8 cellular contexts compared by ENCODE assay signal in the genomic region with DNA sequence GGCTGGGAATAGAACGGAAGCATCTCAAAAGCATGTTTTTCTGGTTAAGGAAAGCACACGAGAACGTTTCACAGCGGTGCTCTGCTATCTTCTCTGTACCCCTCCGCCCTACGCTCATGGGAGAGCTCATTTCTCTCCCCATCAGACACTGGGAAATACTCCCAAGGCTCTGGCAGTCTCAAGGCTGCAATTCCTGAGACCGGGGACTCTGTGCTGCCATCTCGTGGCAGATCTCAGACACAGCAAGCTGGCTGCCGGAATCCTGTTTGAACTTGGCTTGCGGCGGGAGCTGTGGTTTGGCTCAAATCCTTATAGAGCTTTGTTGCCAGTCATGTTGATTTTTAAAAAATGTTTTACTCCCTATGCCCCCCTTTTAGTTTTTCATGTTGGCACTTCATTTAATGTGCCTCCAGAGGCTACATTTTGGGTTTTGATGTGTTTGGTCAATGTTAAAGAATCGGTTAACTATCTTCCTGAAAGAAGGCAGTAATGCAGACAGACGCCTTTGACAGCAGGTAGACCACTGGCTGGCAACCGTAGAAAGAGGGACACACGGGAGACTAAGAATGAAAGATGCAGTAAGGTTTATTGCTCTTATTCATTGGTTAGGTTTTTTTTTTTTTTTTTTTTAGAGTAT. TPM values are rescaled to one million over a fixed set of nuclear protein-coding genes. Genes with fewer than 3 reads are reported as not detected.
A peak's percentile ranks its signal among the peaks of the same experiment; 100 is the strongest.
DNase-seq lines count a peak whose midpoint lies in the region; ATAC-seq, FAIRE-seq and TF ChIP-seq lines count a peak whose summit lies in the region.

No MANE protein-coding gene starts in this region.

- FAIRE-seq in H1 (lab: Jason Lieb, UNC), result peak; percentile 97

- ATAC-seq in GM19023 (IDR thresholded peaks at IDR 0.05; ENCODE audit: unreplicated experiment) (peak; percentile 71), HG03439 (IDR thresholded peaks at IDR 0.05; ENCODE audit: unreplicated experiment) (peak; percentile 63)

- no peaks in the 10 kb centered on the region for H3K9me3 ChIP-seq in H1 (ENCODE audit: insufficient read depth in 2 of 2, low read depth in 1 of 2, low read length in 1 of 2)

- H3K4me3 Mint-ChIP-seq in activated CD4-positive, alpha-beta memory T cell treated with anti-CD3 and anti-CD28 coated beads, Interleukin-2, amount 10 ng/mL, durations not matched to agents 7 days and 5 days, result no peak overlapping the region

- H3K36me3 ChIP-seq in H1 (ENCODE audit: control insufficient read depth in 2 of 4, insufficient read depth in 4 of 4, low read length in 3 of 4) (no peaks in the 10 kb centered on the region), mesendoderm (ENCODE audit: control insufficient read depth, insufficient read depth, low read length) (no peaks in the 10 kb centered on the region)

- H2BK12ac ChIP-seq in H1 (ENCODE audit: low read depth, low read length), result no peak overlapping the region

- H3K4me1 Mint-ChIP-seq in activated CD4-positive, alpha-beta memory T cell treated with anti-CD3 and anti-CD28 coated beads, Interleukin-2, amount 10 ng/mL, durations not matched to agents 7 days and 5 days, result no peaks in the 10 kb centered on the region

- TF ChIP-seq CTCF in H1 (IDR thresholded peaks at IDR 0.05; ENCODE audit: control extremely low read depth in 1 of 3, insufficient read depth in 1 of 3, low read depth in 1 of 3, low read length in 3 of 3), result peak; percentile 90 to 97 (median 92)

- no peak for TF ChIP-seq EP300 in H1 (IDR thresholded peaks at IDR 0.05; ENCODE audit: borderline replicate concordance in 1 of 2, low read depth in 2 of 2, low read length in 2 of 2)

- H2BK120ac ChIP-seq in H1 (replicated peaks; ENCODE audit: low read depth, low read length), result no peak overlapping the region
- no peak overlapping the region for H2BK120ac ChIP-seq in mesendoderm (ENCODE audit: low read depth, low read length)

- H3K56ac ChIP-seq in H1 (replicated peaks; ENCODE audit: insufficient read length, low read depth, low read length) (no peak overlapping the region), mesendoderm (ENCODE audit: low read length) (peak overlapping the region; percentile 54)

- H3K4ac ChIP-seq in H1 (replicated peaks; ENCODE audit: insufficient read length, low read depth, low read length), result no peak overlapping the region
- no peak overlapping the region for H3K4ac ChIP-seq in mesendoderm (ENCODE audit: low read depth, low read length)

- peak; percentile 4 to 19 for DNase-seq in AML-193 (lab: John Stamatoyannopoulos, UW)
- peak; percentile 49 for DNase-seq in NCI-H526 treated with DMSO at 0.1 percent for 48 hours (lab: John Stamatoyannopoulos, UW)
- DNase-seq in activated CD4-positive, alpha-beta memory T cell treated with anti-CD3 and anti-CD28 coated beads, Interleukin-2, amount 10 ng/mL, durations not matched to agents 7 days and 5 days, result peak; percentile 62
- DNase-seq in H1 (ENCODE audit: low read depth in 1 of 2, low spot score in 2 of 2), result peak; percentile 75 to 91
- peak; percentile 93 for DNase-seq in mesendoderm
- DNase-seq in stimulated activated CD8-positive, alpha-beta memory T cell treated with anti-CD3 and anti-CD28 coated beads, Interleukin-15, amount 100 ng/mL, for 1 hour (ENCODE audit: low read depth), result peak; percentile 24

- no peak overlapping the region for H2AFZ ChIP-seq in H1 (ENCODE audit: low read length)

- no peak overlapping the region for H2AK5ac ChIP-seq in H1 (ENCODE audit: low read depth, low read length)
- no peak overlapping the region for H2AK5ac ChIP-seq in mesendoderm (ENCODE audit: low read length)

- peaks cover 0 to 5% (median 0%) of the 10 kb centered on the region in 4 experiments; a peak in 2 of 7 replicates for H3K4me1 ChIP-seq in H1 (replicated peaks in 1 of 4; ENCODE audit: control insufficient read depth in 3 of 4, insufficient read depth in 4 of 4, low read length in 3 of 4)
- peaks cover 12% of the 10 kb centered on the region for H3K4me1 ChIP-seq in mesendoderm (ENCODE audit: control insufficient read depth, low read depth, low read length)

- H3K4me3 ChIP-seq in H1 (ENCODE audit: extremely low read depth in 1 of 4, insufficient read depth in 2 of 4, low read depth in 3 of 4, low read length in 4 of 4) (no peak overlapping the region), mesendoderm (ENCODE audit: low read length) (no peak overlapping the region)

- H3K4me2 ChIP-seq in H1 (ENCODE audit: insufficient read depth in 1 of 2, low read depth in 2 of 2, low read length in 2 of 2) (no peak overlapping the region), mesendoderm (ENCODE audit: low read length) (no peak overlapping the region)

- H4K5ac ChIP-seq in H1 (ENCODE audit: insufficient read length, low read depth, low read length) (no peak overlapping the region), mesendoderm (ENCODE audit: low read length) (no peak overlapping the region)

- no peaks in the 10 kb centered on the region; the same call in 1 of the 2 replicates for H3K23me2 ChIP-seq in H1 (ENCODE audit: low read depth, low read length)

- H3K79me2 ChIP-seq in H1 (ENCODE audit: control insufficient read depth in 1 of 2, insufficient read depth in 2 of 2, low read length in 2 of 2) (no peaks in the 10 kb centered on the region), mesendoderm (ENCODE audit: control insufficient read depth, insufficient read depth, low read length) (no peaks in the 10 kb centered on the region)

- H4K8ac ChIP-seq in H1 (ENCODE audit: extremely low read depth, insufficient read depth, low read length) (no peak overlapping the region), mesendoderm (ENCODE audit: low read depth, low read length) (no peak overlapping the region)

- no peak for TF ChIP-seq POLR2A in H1 (IDR thresholded peaks at IDR 0.05; ENCODE audit: control extremely low read depth in 1 of 2, low read depth in 2 of 2, low read length in 2 of 2)

- H3K27ac Mint-ChIP-seq in activated CD4-positive, alpha-beta memory T cell treated with anti-CD3 and anti-CD28 coated beads, Interleukin-2, amount 10 ng/mL, durations not matched to agents 7 days and 5 days, result no peak overlapping the region

- H3K27me3 Mint-ChIP-seq in activated CD4-positive, alpha-beta memory T cell treated with anti-CD3 and anti-CD28 coated beads, Interleukin-2, amount 10 ng/mL, durations not matched to agents 7 days and 5 days, result peaks cover 3% of the 10 kb centered on the region

- H3K79me1 ChIP-seq in H1 (ENCODE audit: low read depth, low read length) (no peaks in the 10 kb centered on the region), mesendoderm (ENCODE audit: low read length) (peaks cover 2% of the 10 kb centered on the region)

- H4K91ac ChIP-seq in H1 (replicated peaks; ENCODE audit: insufficient read length, low read length), result no peak overlapping the region

- peak; percentile 87 to 91 for TF ChIP-seq RAD21 in H1 (IDR thresholded peaks at IDR 0.05 in 1 of 2, conservative IDR thresholded peaks at IDR 0.05 in 1 of 2; ENCODE audit: low read depth in 2 of 2, low read length in 2 of 2)

- H3K9ac ChIP-seq in H1 (replicated peaks in 1 of 4; ENCODE audit: extremely low read depth in 1 of 4, low read depth in 3 of 4, low read length in 3 of 4) (no peak overlapping the region), mesendoderm (ENCODE audit: low read length) (peak overlapping the region; percentile 19)

- H4K20me1 ChIP-seq in H1 (replicated peaks in 1 of 2; ENCODE audit: control insufficient read depth in 1 of 2, insufficient read depth in 2 of 2, low read length in 2 of 2), result no peaks in the 10 kb centered on the region

- no peak overlapping the region for H3K14ac ChIP-seq in H1 (ENCODE audit: insufficient read length)

- no peak overlapping the region for H3K27ac ChIP-seq in H1 (ENCODE audit: low read depth, low read length)
- H3K27ac ChIP-seq in mesendoderm (ENCODE audit: low read depth, low read length), result no peak overlapping the region

- 37% methylated on average over 15 of the region's 15 CpGs; no CpG with 5 or more reads in 1 of the 2 experiments for WGBS in H1 (ENCODE audit: extremely low coverage in 1 of 2, insufficient coverage in 1 of 2, insufficient read length in 1 of 2, insufficient replicate concordance in 2 of 2, low coverage in 1 of 2, low lambda C conversion rate in 2 of 2, missing lambda C conversion rate in 1 of 2), 2 experiments
- WGBS in mesendoderm (ENCODE audit: extremely low coverage, insufficient coverage, low lambda C conversion rate), result no CpG with 5 or more reads among the region's 15 CpGs

- no peaks in the 10 kb centered on the region for H3K9me3 Mint-ChIP-seq in activated CD4-positive, alpha-beta memory T cell treated with anti-CD3 and anti-CD28 coated beads, Interleukin-2, amount 10 ng/mL, durations not matched to agents 7 days and 5 days

- H3K27me3 ChIP-seq in H1 (replicated peaks in 1 of 4; ENCODE audit: control insufficient read depth in 3 of 4, extremely low read depth in 1 of 4, insufficient read depth in 3 of 4, low read length in 3 of 4), result no peaks in the 10 kb centered on the region
- H3K27me3 ChIP-seq in mesendoderm (ENCODE audit: insufficient read depth, low read length, poor library complexity), result no peaks in the 10 kb centered on the region

- POLR2A ChIA-PET in activated CD4-positive, alpha-beta memory T cell treated with anti-CD3 and anti-CD28 coated beads, Interleukin-2, amount 10 ng/mL, durations not matched to agents 7 days and 5 days (lab: Charles Lee), result no interaction called here
- POLR2A ChIA-PET in H1 (lab: Charles Lee; ENCODE audit: partially characterized antibody), result interaction anchor here (0.6 kb wide), 1 partner anchor 31 kb away, joined by 3 read pairs; no protein-coding TSS in a partner anchor

- no peaks in the 10 kb centered on the region for H3K36me3 Mint-ChIP-seq in activated CD4-positive, alpha-beta memory T cell treated with anti-CD3 and anti-CD28 coated beads, Interleukin-2, amount 10 ng/mL, durations not matched to agents 7 days and 5 days (ENCODE audit: low read depth)

- H2BK5ac ChIP-seq in H1 (ENCODE audit: low read depth, low read length) (no peak overlapping the region), mesendoderm (ENCODE audit: low read length) (no peak overlapping the region)

- H3K23ac ChIP-seq in H1 (ENCODE audit: insufficient read length), result no peak overlapping the region
- H3K23ac ChIP-seq in mesendoderm (ENCODE audit: low read length), result no peak overlapping the region

- H3K18ac ChIP-seq in H1 (ENCODE audit: extremely low read depth, low read length), result no peak overlapping the region
- H3K18ac ChIP-seq in mesendoderm (ENCODE audit: low read length), result no peak overlapping the region

- no peak overlapping the region for H2BK20ac ChIP-seq in H1 (ENCODE audit: low read length)

- H2BK15ac ChIP-seq in H1 (ENCODE audit: low read length), result no peak overlapping the region
- H2BK15ac ChIP-seq in mesendoderm (replicated peaks; ENCODE audit: low read depth), result no peak overlapping the region

- CTCF ChIA-PET in activated CD4-positive, alpha-beta memory T cell treated with anti-CD3 and anti-CD28 coated beads, Interleukin-2, amount 10 ng/mL, durations not matched to agents 7 days and 5 days (lab: Charles Lee), result interaction anchor here (0.6 to 2.0 kb wide), 25 partner anchors 11 to 849 kb away, joined by 3 to 12 read pairs (median 4); no protein-coding TSS in a partner anchor
- CTCF ChIA-PET in H1 (lab: Charles Lee; ENCODE audit: partially characterized antibody), result interaction anchor here (0.6 to 5.6 kb wide), 60 partner anchors 9 to 1703 kb away, joined by 3 to 45 read pairs (median 4); no protein-coding TSS in a partner anchor

RNA-seq across cellular contexts. Expression of a gene that starts 27.6 kb away (rescaled TPM):
- total RNA-seq in activated CD4-positive, alpha-beta memory T cell treated with anti-CD3 and anti-CD28 coated beads, Interleukin-2, amount 10 ng/mL, durations not matched to agents 7 days and 5 days, result not detected
- total RNA-seq in H1 (2021; fragmentation: NEBNext Ultra II Directional; extraction: Animal tissue kit (Norgen Biotek cat#: 25700)), result 0.69 and 0.88 TPM in 2 replicates
- 0.33 and 0.61 TPM in 2 replicates for polyA plus RNA-seq in H1 (2011; rRNA removed)
- 0.52 TPM for polyA plus RNA-seq in H1 (2011; cell fraction: cytosol; rRNA removed)
- polyA plus RNA-seq in H1 (2011; cell fraction: nucleus; rRNA removed), result 1.8 TPM
- 0.57 to 1.5 TPM (median 0.66 TPM) in 4 replicates for polyA plus RNA-seq in H1 (2012, experiment 1 of 2)
- polyA plus RNA-seq in H1 (2012, experiment 2 of 2), result 0.05 TPM
- polyA plus RNA-seq in H1 (2013, experiment 1 of 2), result 0.36 TPM
- polyA plus RNA-seq in H1 (2013, experiment 2 of 2), result 0.52 TPM
- polyA minus RNA-seq in H1 (2011; rRNA and poly(A)+ RNA removed), result 1.5 and 2.0 TPM in 2 replicates
- 0.88 TPM for polyA minus RNA-seq in H1 (2011; cell fraction: cytosol; rRNA and poly(A)+ RNA removed)
- 2.8 TPM for polyA minus RNA-seq in H1 (2011; cell fraction: nucleus; rRNA and poly(A)+ RNA removed)
- polyA plus RNA-seq in mesendoderm (2013, experiment 1 of 2), result 0.52 TPM
- 0.64 TPM for polyA plus RNA-seq in mesendoderm (2013, experiment 2 of 2)

Comparison
In these comparisons a context has a peak if more than half of its experiments do, and no peak if none do; other contexts are left out.
1. DNase-seq: peak in every context shown above with its lines; median percentile 93 in mesendoderm; 83 in H1; 62 in activated CD4-positive, alpha-beta memory T cell treated with anti-CD3 and anti-CD28 coated beads, Interleukin-2, amount 10 ng/mL, durations not matched to agents 7 days and 5 days; 49 in NCI-H526 treated with DMSO at 0.1 percent for 48 hours; 24 in stimulated activated CD8-positive, alpha-beta memory T cell treated with anti-CD3 and anti-CD28 coated beads, Interleukin-15, amount 100 ng/mL, for 1 hour; 12 in AML-193.